ENCODE assay signal across 12 cellular contexts in genomic region chr20:21105429-21106170, GRCh38. TPM values are rescaled to one million over a fixed set of nuclear protein-coding genes. Genes with fewer than 3 reads are reported as not detected.
DNase-seq lines count a peak whose midpoint lies in the region; ATAC-seq and TF ChIP-seq lines count a peak whose summit lies in the region.
"Had no signal": no experiment of that assay in that cellular context is flagged by ENCODE, and none has a peak within 500 bp of the region (broad histone marks: within the 10 kb centered on the region; RNA-seq: fewer than 3 reads in every experiment).

No MANE protein-coding gene starts in this region.

- H3K4me3 Mint-ChIP-seq in WTC11, result peak overlapping the region; percentile 82
- peak overlapping the region; percentile 65 for H3K4me3 Mint-ChIP-seq in type B pancreatic cell
- H3K4me3 Mint-ChIP-seq: CD4-positive, alpha-beta T cell had no signal

- H3K4me1 ChIP-seq in cardiac muscle cell (ENCODE audit: low read depth) (peaks cover 6% of the 10 kb centered on the region), lower lobe of right lung (peaks cover 38% of the 10 kb centered on the region)

- H3K27ac Mint-ChIP-seq in WTC11 (no peak overlapping the region), type B pancreatic cell (no peak overlapping the region)
- H3K27ac Mint-ChIP-seq: CD4-positive, alpha-beta T cell had no signal

- POLR2A ChIA-PET in WTC11 (lab: Charles Lee), result no interaction called here

- H3K9me3 ChIP-seq in cardiac muscle cell (ENCODE audit: low read depth) (no peaks in the 10 kb centered on the region), lower lobe of right lung (no peaks in the 10 kb centered on the region)

- peaks cover 96% of the 10 kb centered on the region for H3K27me3 ChIP-seq in cardiac muscle cell
- peaks cover 90% of the 10 kb centered on the region for H3K27me3 ChIP-seq in lower lobe of right lung (ENCODE audit: low read depth)

- no peak overlapping the region for H3K27ac ChIP-seq in cardiac muscle cell
- H3K27ac ChIP-seq in lower lobe of right lung, result no peak overlapping the region
- H3K27ac ChIP-seq: PC-9 had no signal

- intact Hi-C loops in Right ventricle myocardium inferior (cut with DNase I), result no loop called here
- intact Hi-C loops in lower lobe of right lung (cut with DNase I), result no loop called here

- H3K36me3 Mint-ChIP-seq in WTC11 (no peaks in the 10 kb centered on the region), type B pancreatic cell (no peaks in the 10 kb centered on the region)

- no peaks in the 10 kb centered on the region for H3K9me3 Mint-ChIP-seq in WTC11
- no peaks in the 10 kb centered on the region for H3K9me3 Mint-ChIP-seq in type B pancreatic cell

- H3K36me3 ChIP-seq in cardiac muscle cell, result no peaks in the 10 kb centered on the region
- H3K36me3 ChIP-seq in lower lobe of right lung, result no peaks in the 10 kb centered on the region

- H3K4me1 Mint-ChIP-seq in WTC11 (peaks cover 41% of the 10 kb centered on the region), type B pancreatic cell (ENCODE audit: unreplicated experiment) (peaks cover 10% of the 10 kb centered on the region)

- H3K4me3 ChIP-seq in cardiac muscle cell (peak overlapping the region; percentile 10), lower lobe of right lung (no peak overlapping the region)
- H3K4me3 ChIP-seq: PC-9 had no signal

- H3K27me3 Mint-ChIP-seq in WTC11 (ENCODE audit: low read depth) (peaks cover 83% of the 10 kb centered on the region), type B pancreatic cell (peaks cover 98% of the 10 kb centered on the region)

- CTCF ChIA-PET in WTC11 (lab: Charles Lee), result interaction anchor here (1.0 to 2.5 kb wide), 5 partner anchors 9 to 400 kb away, joined by 4 to 7 read pairs (median 6); partner anchors contain the start of gene KIZ

- TF ChIP-seq CTCF in cardiac muscle cell (IDR thresholded peaks at IDR 0.05; ENCODE audit: low read depth, low read length), result no peak
- no peak for TF ChIP-seq CTCF in WTC11 (IDR thresholded peaks at IDR 0.05)
- TF ChIP-seq CTCF in type B pancreatic cell (conservative IDR thresholded peaks at IDR 0.05), result no peak
- TF ChIP-seq CTCF in lower lobe of right lung (IDR thresholded peaks at IDR 0.05), result no peak
- TF ChIP-seq CTCF in omental fat pad (IDR thresholded peaks at IDR 0.05), result no peak

- no peak for DNase-seq in cardiac muscle cell (ENCODE audit: low read depth in 1 of 2, low spot score in 1 of 2)
- DNase-seq in Right ventricle myocardium inferior (ENCODE audit: missing footprints), result no peak
- peak; percentile 54 for DNase-seq in WTC11 (ENCODE audit: low spot score)
- peak; percentile 58 for DNase-seq in left kidney (ENCODE audit: low read depth, low spot score)
- DNase-seq in type B pancreatic cell (ENCODE audit: extremely low spot score, unreplicated experiment), result peak; percentile 71
- no peak for DNase-seq in lower lobe of right lung
- no peak for DNase-seq in omental fat pad (ENCODE audit: low spot score)
- DNase-seq in HT-29 (ENCODE audit: low spot score), result no peak
- DNase-seq: CD4-positive, alpha-beta T cell; PC-9 had no signal

- ATAC-seq in Right ventricle myocardium inferior (no peak), WTC11 (peak; percentile 25), lower lobe of right lung (no peak), omental fat pad (ENCODE audit: low FRiP score) (no peak)
- ATAC-seq: activated CD4-positive, CD25-positive, alpha-beta regulatory T cell treated with anti-CD3 and anti-CD28 coated beads, Interleukin-2, amount 50 U/mL, for 24 hours had no signal

TF ChIP-seq in WTC11, 78 proteins besides CTCF, POLR2A, EP300 and RAD21:
- no peak for TF ChIP-seq ZNF219 (CRISPR knock-in tag; IDR thresholded peaks at IDR 0.05; ENCODE audit: borderline replicate concordance)
- no peak for TF ChIP-seq SOX15 (CRISPR knock-in tag; IDR thresholded peaks at IDR 0.05)
- TF ChIP-seq CREB1 (CRISPR knock-in tag; IDR thresholded peaks at IDR 0.05), result no peak
- no peak for TF ChIP-seq ZNF396 (CRISPR knock-in tag; IDR thresholded peaks at IDR 0.05; ENCODE audit: borderline replicate concordance)
- no peak for TF ChIP-seq MXD4 (CRISPR knock-in tag; IDR thresholded peaks at IDR 0.05; ENCODE audit: borderline replicate concordance)
- TF ChIP-seq FOXP4 (CRISPR knock-in tag; IDR thresholded peaks at IDR 0.05), result no peak
- no peak for TF ChIP-seq ERG (CRISPR knock-in tag; IDR thresholded peaks at IDR 0.05)
- TF ChIP-seq MLX (CRISPR knock-in tag; IDR thresholded peaks at IDR 0.05), result no peak
- no peak for TF ChIP-seq NR2C2 (CRISPR knock-in tag; IDR thresholded peaks at IDR 0.05)
TF ChIP-seq in WTC11: peak in this region for 0.

RNA-seq across cellular contexts. Expression of gene LINC00237, which starts 0.6 kb away (rescaled TPM):
- total RNA-seq in cardiac muscle cell, result not detected in 2 replicates
- not detected in 2 replicates for polyA plus RNA-seq in cardiac muscle cell
- not detected for total RNA-seq in Right ventricle myocardium inferior
- 0.78 to 3.1 TPM (median 0.80 TPM) in 3 replicates for total RNA-seq in WTC11 (2021)
- total RNA-seq in type B pancreatic cell (ENCODE audit: low replicate concordance), result not detected in 2 replicates
- not detected for total RNA-seq in lower lobe of right lung
- not detected for total RNA-seq in omental fat pad
- not detected in 2 replicates for total RNA-seq in HT-29 (2014; rRNA removed; shearing (Covaris generic))
- total RNA-seq: CD4-positive, alpha-beta T cell; mononuclear cell; PC-9 had no signal

RNA-seq across cellular contexts. Expression of gene KIZ, which starts 20.3 kb away (rescaled TPM):
- 21.9 and 55.4 TPM in 2 replicates for total RNA-seq in cardiac muscle cell
- 11.0 and 28.4 TPM in 2 replicates for polyA plus RNA-seq in cardiac muscle cell
- 28.0 TPM for total RNA-seq in Right ventricle myocardium inferior
- total RNA-seq in WTC11 (2021), result 39.6 to 43.6 TPM (median 41.8 TPM) in 3 replicates
- 13.8 and 15.5 TPM in 2 replicates for total RNA-seq in type B pancreatic cell (ENCODE audit: low replicate concordance)
- 19.2 TPM for total RNA-seq in lower lobe of right lung
- 10 to 100 TPM; 19.1 to 33.7 (median 23.7) TPM for total RNA-seq in omental fat pad
- total RNA-seq in HT-29 (2014; rRNA removed; shearing (Covaris generic)), result 8.5 and 11.5 TPM in 2 replicates

Comparison
In these comparisons a context has a peak if more than half of its experiments do, and no peak if none do; other contexts are left out.
1. DNase-seq: peak in WTC11 (single experiment), left kidney (single experiment) and type B pancreatic cell (single experiment); none in cardiac muscle cell (0 of 2), Right ventricle myocardium inferior (single experiment), lower lobe of right lung (single experiment), omental fat pad (single experiment) and HT-29 (single experiment).